1 cellular context compared by ENCODE assay signal in genomic region chr3:52695798-52696649, GRCh38.
A peak's percentile ranks its signal among the peaks of the same experiment; 100 is the strongest.
TF ChIP-seq lines count a peak whose summit lies in the region.

No MANE protein-coding gene starts in this region.

TF ChIP-seq in HepG2, 621 proteins besides CTCF, POLR2A, EP300 and RAD21 (continues in another document):
- TF ChIP-seq LCORL (IDR thresholded peaks at IDR 0.05) (no peak), LCORL (CRISPR knock-in tag; IDR thresholded peaks at IDR 0.05) (no peak), ZFP41 (CRISPR knock-in tag; IDR thresholded peaks at IDR 0.05; ENCODE audit: borderline replicate concordance) (no peak), RBM22 (optimal IDR thresholded peaks at IDR 0.05; ENCODE audit: low read length) (peak; percentile 88), ATF1 (CRISPR knock-in tag; IDR thresholded peaks at IDR 0.05) (no peak), SYNCRIP (IDR thresholded peaks at IDR 0.05; ENCODE audit: insufficient read depth, low read depth, low read length) (no peak), KDM4B (CRISPR knock-in tag; IDR thresholded peaks at IDR 0.05) (no peak), MYNN (CRISPR knock-in tag; IDR thresholded peaks at IDR 0.05; ENCODE audit: low read depth) (no peak), ZNF784 (CRISPR knock-in tag; IDR thresholded peaks at IDR 0.05; ENCODE audit: borderline replicate concordance) (no peak), ISL2 (CRISPR knock-in tag; IDR thresholded peaks at IDR 0.05) (no peak), TSC22D2 (CRISPR knock-in tag; IDR thresholded peaks at IDR 0.05; ENCODE audit: borderline replicate concordance) (no peak), STAT6 (CRISPR knock-in tag; IDR thresholded peaks at IDR 0.05; ENCODE audit: borderline replicate concordance) (no peak), ZNF562 (CRISPR knock-in tag; IDR thresholded peaks at IDR 0.05; ENCODE audit: borderline replicate concordance) (0 out of 2 replicates have a peak, but pooled peaks have one; percentile 18), ZNF780A (CRISPR knock-in tag; IDR thresholded peaks at IDR 0.05) (no peak), POLR2AphosphoS2 (IDR thresholded peaks at IDR 0.05; ENCODE audit: low read depth, low read length) (peak; percentile 39; the same call in 1 of the 2 replicates), POLR2AphosphoS5 (IDR thresholded peaks at IDR 0.05; ENCODE audit: low read depth, low read length) (peak; percentile 44; the same call in 1 of the 2 replicates), HIVEP1 (CRISPR knock-in tag; IDR thresholded peaks at IDR 0.05) (no peak), SALL1 (CRISPR knock-in tag; IDR thresholded peaks at IDR 0.05) (no peak), ZNF547 (CRISPR knock-in tag; IDR thresholded peaks at IDR 0.05) (no peak), MYPOP (CRISPR knock-in tag; IDR thresholded peaks at IDR 0.05) (no peak), KLF9 (CRISPR knock-in tag; IDR thresholded peaks at IDR 0.05; ENCODE audit: low read depth) (no peak), ZNF382 (CRISPR knock-in tag; IDR thresholded peaks at IDR 0.05; ENCODE audit: borderline replicate concordance) (no peak), IRX3 (CRISPR knock-in tag; IDR thresholded peaks at IDR 0.05; ENCODE audit: borderline replicate concordance, low read depth) (no peak), TOPORS (CRISPR knock-in tag; IDR thresholded peaks at IDR 0.05) (no peak), AGO2 (optimal IDR thresholded peaks at IDR 0.05; ENCODE audit: low read depth, low read length) (peak; percentile 64), FOXM1 (CRISPR knock-in tag; IDR thresholded peaks at IDR 0.05) (no peak), RELA (CRISPR knock-in tag; IDR thresholded peaks at IDR 0.05) (no peak), BORCS8-MEF2B (CRISPR knock-in tag; IDR thresholded peaks at IDR 0.05) (no peak), ZNF280D (CRISPR knock-in tag; IDR thresholded peaks at IDR 0.05) (no peak), SOX13 (IDR thresholded peaks at IDR 0.05) (no peak), SOX13 (CRISPR knock-in tag; conservative IDR thresholded peaks at IDR 0.05 in 1 of 2, IDR thresholded peaks at IDR 0.05 in 1 of 2) (no peak), POLR2G (IDR thresholded peaks at IDR 0.05; ENCODE audit: low read depth, low read length) (peak; percentile 57; the same call in 1 of the 2 replicates), ZNF616 (CRISPR knock-in tag; IDR thresholded peaks at IDR 0.05; ENCODE audit: low read depth) (no peak), HNRNPH1 (optimal IDR thresholded peaks at IDR 0.05; ENCODE audit: low read depth, low read length) (no peak), CEBPB (IDR thresholded peaks at IDR 0.05; ENCODE audit: borderline replicate concordance, low read depth, low read length) (no peak), KLF13 (CRISPR knock-in tag; IDR thresholded peaks at IDR 0.05) (no peak)
- TF ChIP-seq, protein P1, sequence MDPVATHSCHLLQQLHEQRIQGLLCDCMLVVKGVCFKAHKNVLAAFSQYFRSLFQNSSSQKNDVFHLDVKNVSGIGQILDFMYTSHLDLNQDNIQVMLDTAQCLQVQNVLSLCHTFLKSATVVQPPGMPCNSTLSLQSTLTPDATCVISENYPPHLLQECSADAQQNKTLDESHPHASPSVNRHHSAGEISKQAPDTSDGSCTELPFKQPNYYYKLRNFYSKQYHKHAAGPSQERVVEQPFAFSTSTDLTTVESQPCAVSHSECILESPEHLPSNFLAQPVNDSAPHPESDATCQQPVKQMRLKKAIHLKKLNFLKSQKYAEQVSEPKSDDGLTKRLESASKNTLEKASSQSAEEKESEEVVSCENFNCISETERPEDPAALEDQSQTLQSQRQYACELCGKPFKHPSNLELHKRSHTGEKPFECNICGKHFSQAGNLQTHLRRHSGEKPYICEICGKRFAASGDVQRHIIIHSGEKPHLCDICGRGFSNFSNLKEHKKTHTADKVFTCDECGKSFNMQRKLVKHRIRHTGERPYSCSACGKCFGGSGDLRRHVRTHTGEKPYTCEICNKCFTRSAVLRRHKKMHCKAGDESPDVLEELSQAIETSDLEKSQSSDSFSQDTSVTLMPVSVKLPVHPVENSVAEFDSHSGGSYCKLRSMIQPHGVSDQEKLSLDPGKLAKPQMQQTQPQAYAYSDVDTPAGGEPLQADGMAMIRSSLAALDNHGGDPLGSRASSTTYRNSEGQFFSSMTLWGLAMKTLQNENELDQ (CRISPR knock-in tag; IDR thresholded peaks at IDR 0.05; ENCODE audit: borderline replicate concordance): no peak
- TF ChIP-seq, protein P2, sequence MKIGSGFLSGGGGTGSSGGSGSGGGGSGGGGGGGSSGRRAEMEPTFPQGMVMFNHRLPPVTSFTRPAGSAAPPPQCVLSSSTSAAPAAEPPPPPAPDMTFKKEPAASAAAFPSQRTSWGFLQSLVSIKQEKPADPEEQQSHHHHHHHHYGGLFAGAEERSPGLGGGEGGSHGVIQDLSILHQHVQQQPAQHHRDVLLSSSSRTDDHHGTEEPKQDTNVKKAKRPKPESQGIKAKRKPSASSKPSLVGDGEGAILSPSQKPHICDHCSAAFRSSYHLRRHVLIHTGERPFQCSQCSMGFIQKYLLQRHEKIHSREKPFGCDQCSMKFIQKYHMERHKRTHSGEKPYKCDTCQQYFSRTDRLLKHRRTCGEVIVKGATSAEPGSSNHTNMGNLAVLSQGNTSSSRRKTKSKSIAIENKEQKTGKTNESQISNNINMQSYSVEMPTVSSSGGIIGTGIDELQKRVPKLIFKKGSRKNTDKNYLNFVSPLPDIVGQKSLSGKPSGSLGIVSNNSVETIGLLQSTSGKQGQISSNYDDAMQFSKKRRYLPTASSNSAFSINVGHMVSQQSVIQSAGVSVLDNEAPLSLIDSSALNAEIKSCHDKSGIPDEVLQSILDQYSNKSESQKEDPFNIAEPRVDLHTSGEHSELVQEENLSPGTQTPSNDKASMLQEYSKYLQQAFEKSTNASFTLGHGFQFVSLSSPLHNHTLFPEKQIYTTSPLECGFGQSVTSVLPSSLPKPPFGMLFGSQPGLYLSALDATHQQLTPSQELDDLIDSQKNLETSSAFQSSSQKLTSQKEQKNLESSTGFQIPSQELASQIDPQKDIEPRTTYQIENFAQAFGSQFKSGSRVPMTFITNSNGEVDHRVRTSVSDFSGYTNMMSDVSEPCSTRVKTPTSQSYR (CRISPR knock-in tag; IDR thresholded peaks at IDR 0.05; ENCODE audit: borderline replicate concordance): no peak
- TF ChIP-seq, protein P3, sequence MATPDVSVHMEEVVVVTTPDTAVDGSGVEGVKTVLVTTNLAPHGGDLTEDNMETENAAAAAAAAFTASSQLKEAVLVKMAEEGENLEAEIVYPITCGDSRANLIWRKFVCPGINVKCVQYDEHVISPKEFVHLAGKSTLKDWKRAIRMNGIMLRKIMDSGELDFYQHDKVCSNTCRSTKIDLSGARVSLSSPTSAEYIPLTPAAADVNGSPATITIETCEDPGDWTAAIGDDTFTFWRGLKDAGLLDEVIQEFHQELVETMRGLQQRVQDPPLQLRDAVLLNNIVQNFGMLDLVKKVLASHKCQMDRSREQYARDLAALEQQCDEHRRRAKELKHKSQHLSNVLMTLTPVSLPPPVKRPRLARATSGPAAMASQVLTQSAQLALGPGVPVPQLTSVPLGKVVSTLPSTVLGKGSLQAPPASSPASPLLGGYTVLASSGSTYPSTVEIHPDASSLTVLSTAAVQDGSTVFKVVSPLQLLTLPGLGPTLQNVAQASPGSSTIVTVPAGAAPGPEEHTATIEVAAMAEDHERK (CRISPR knock-in tag; IDR thresholded peaks at IDR 0.05; ENCODE audit: low read depth): no peak
- TF ChIP-seq, protein P4, sequence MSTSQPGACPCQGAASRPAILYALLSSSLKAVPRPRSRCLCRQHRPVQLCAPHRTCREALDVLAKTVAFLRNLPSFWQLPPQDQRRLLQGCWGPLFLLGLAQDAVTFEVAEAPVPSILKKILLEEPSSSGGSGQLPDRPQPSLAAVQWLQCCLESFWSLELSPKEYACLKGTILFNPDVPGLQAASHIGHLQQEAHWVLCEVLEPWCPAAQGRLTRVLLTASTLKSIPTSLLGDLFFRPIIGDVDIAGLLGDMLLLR (CRISPR knock-in tag; IDR thresholded peaks at IDR 0.05): no peak
- TF ChIP-seq, protein P5, sequence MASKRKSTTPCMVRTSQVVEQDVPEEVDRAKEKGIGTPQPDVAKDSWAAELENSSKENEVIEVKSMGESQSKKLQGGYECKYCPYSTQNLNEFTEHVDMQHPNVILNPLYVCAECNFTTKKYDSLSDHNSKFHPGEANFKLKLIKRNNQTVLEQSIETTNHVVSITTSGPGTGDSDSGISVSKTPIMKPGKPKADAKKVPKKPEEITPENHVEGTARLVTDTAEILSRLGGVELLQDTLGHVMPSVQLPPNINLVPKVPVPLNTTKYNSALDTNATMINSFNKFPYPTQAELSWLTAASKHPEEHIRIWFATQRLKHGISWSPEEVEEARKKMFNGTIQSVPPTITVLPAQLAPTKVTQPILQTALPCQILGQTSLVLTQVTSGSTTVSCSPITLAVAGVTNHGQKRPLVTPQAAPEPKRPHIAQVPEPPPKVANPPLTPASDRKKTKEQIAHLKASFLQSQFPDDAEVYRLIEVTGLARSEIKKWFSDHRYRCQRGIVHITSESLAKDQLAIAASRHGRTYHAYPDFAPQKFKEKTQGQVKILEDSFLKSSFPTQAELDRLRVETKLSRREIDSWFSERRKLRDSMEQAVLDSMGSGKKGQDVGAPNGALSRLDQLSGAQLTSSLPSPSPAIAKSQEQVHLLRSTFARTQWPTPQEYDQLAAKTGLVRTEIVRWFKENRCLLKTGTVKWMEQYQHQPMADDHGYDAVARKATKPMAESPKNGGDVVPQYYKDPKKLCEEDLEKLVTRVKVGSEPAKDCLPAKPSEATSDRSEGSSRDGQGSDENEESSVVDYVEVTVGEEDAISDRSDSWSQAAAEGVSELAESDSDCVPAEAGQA (IDR thresholded peaks at IDR 0.05; ENCODE audit: low read depth): no peak
- TF ChIP-seq, protein P5 (CRISPR knock-in tag; IDR thresholded peaks at IDR 0.05; ENCODE audit: borderline replicate concordance): no peak
